8 cellular contexts compared by ENCODE assay signal in the genomic region with DNA sequence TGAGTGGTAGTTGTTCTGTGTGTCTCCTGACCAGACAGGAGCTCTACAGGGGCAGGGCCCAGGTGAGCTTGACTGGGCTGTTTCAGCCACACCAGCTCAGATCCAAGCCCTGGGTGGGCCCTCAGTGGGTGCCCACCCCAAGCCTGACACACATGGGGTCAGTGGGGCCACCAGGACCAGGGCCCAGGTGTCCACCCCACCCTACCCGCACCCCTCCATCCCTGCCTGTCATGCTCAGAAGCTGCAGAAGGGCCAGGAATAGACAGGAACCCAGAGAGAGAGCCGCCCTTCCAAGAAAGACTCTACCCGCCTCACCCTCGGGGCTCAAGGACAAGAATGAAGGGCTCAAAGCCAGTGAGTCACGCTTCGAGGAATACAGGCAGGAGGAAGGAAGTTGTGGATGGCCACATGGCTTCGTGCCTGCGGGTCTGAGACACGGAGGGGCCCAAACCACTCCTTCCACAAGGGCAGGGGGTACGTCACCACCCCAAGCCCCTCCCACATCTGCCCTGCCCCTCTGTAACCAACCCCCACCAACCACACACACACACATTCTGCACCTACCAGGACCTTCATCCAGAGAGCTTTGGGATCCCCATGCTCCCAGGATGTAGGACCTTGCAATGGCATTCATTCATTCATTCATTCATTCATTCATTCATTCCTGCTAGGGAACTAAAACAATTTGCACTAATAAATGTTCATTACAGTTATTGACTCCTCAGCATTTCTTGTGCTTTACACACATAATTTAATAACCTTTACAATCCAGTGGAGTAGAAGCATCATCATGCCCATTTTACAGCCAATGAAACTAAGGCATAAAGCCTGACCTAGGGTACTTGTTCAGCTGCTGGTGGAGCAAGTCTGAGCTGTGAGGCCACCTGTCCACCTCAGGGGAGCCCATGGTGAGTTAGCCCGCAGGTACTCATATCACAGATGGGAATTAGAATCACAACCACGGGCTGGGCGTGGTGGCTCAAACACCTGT.
DNase-seq lines count a peak whose midpoint lies in the region; ATAC-seq and TF ChIP-seq lines count a peak whose summit lies in the region.

No MANE protein-coding gene starts in this region.

- peak; percentile 84 for ATAC-seq in SK-N-SH treated with all-trans-retinoic acid at 6 μM for 48 hours
- ATAC-seq in activated naive CD8-positive, alpha-beta T cell treated with anti-CD3 and anti-CD28 coated beads, Interleukin-2, amount 50 U/mL, for 24 hours = peak; percentile 86
- ATAC-seq in GM18868 (IDR thresholded peaks at IDR 0.05; ENCODE audit: unreplicated experiment) = no peak

- peaks cover 44% of the 10 kb centered on the region for H3K4me1 Mint-ChIP-seq in activated naive CD8-positive, alpha-beta T cell treated with anti-CD3 and anti-CD28 coated beads, Interleukin-2, amount 50 U/mL, for 24 hours

- H3K9me3 Mint-ChIP-seq in activated naive CD8-positive, alpha-beta T cell treated with anti-CD3 and anti-CD28 coated beads, Interleukin-2, amount 50 U/mL, for 24 hours = no peaks in the 10 kb centered on the region

- peak overlapping the region; percentile 13 for H3K4me3 Mint-ChIP-seq in activated naive CD8-positive, alpha-beta T cell treated with anti-CD3 and anti-CD28 coated beads, Interleukin-2, amount 50 U/mL, for 24 hours

- H3K36me3 Mint-ChIP-seq in activated naive CD8-positive, alpha-beta T cell treated with anti-CD3 and anti-CD28 coated beads, Interleukin-2, amount 50 U/mL, for 24 hours (ENCODE audit: low read depth) = no peaks in the 10 kb centered on the region

- H3K27ac Mint-ChIP-seq in activated naive CD8-positive, alpha-beta T cell treated with anti-CD3 and anti-CD28 coated beads, Interleukin-2, amount 50 U/mL, for 24 hours = peak overlapping the region; percentile 86

- DNase-seq in GM04503 (ENCODE audit: low read depth) = peak; percentile 89
- peak; percentile 75 for DNase-seq in activated naive CD8-positive, alpha-beta T cell treated with anti-CD3 and anti-CD28 coated beads, Interleukin-2, amount 50 U/mL, for 24 hours
- DNase-seq in hepatic stellate cell (ENCODE audit: low spot score) = peak; percentile 98
- DNase-seq in stimulated activated CD4-positive, alpha-beta T cell treated with anti-CD3 and anti-CD28 coated beads, Interleukin-12 subunit alpha, Interleukin-12 subunit beta, amount 100 ng/mL, for 4 hours = peak; percentile 32
- no peak for DNase-seq in HuH-7 (ENCODE audit: low spot score)
- no peak for DNase-seq in DMS 273 treated with DMSO at 0.1 percent for 48 hours (lab: John Stamatoyannopoulos, UW)

- H3K27me3 Mint-ChIP-seq in activated naive CD8-positive, alpha-beta T cell treated with anti-CD3 and anti-CD28 coated beads, Interleukin-2, amount 50 U/mL, for 24 hours = no peaks in the 10 kb centered on the region

TF ChIP-seq in SK-N-SH treated with all-trans-retinoic acid at 6 μM for 48 hours, 23 proteins besides CTCF, POLR2A, EP300 and RAD21:
- TF ChIP-seq, protein P1, sequence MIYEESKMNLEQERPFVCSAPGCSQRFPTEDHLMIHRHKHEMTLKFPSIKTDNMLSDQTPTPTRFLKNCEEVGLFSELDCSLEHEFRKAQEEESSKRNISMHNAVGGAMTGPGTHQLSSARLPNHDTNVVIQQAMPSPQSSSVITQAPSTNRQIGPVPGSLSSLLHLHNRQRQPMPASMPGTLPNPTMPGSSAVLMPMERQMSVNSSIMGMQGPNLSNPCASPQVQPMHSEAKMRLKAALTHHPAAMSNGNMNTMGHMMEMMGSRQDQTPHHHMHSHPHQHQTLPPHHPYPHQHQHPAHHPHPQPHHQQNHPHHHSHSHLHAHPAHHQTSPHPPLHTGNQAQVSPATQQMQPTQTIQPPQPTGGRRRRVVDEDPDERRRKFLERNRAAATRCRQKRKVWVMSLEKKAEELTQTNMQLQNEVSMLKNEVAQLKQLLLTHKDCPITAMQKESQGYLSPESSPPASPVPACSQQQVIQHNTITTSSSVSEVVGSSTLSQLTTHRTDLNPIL (CRISPR knock-in tag; IDR thresholded peaks at IDR 0.05; ENCODE audit: low read depth) = no peak
- no peak for TF ChIP-seq OSR1 (CRISPR knock-in tag; IDR thresholded peaks at IDR 0.05)
- no peak for TF ChIP-seq ZNF8 (CRISPR knock-in tag; IDR thresholded peaks at IDR 0.05)
- no peak for TF ChIP-seq GLIS3 (CRISPR knock-in tag; IDR thresholded peaks at IDR 0.05)
- TF ChIP-seq ISL1 (CRISPR knock-in tag; IDR thresholded peaks at IDR 0.05) = no peak
- no peak for TF ChIP-seq TCF4 (CRISPR knock-in tag; IDR thresholded peaks at IDR 0.05; ENCODE audit: borderline replicate concordance)
- TF ChIP-seq ARNTL (CRISPR knock-in tag; IDR thresholded peaks at IDR 0.05; ENCODE audit: borderline replicate concordance, low read depth) = no peak
- TF ChIP-seq ZNF565 (CRISPR knock-in tag; conservative IDR thresholded peaks at IDR 0.05; ENCODE audit: low read depth) = no peak
- TF ChIP-seq PPARA (CRISPR knock-in tag; IDR thresholded peaks at IDR 0.05; ENCODE audit: borderline replicate concordance) = no peak
- TF ChIP-seq, protein P2, sequence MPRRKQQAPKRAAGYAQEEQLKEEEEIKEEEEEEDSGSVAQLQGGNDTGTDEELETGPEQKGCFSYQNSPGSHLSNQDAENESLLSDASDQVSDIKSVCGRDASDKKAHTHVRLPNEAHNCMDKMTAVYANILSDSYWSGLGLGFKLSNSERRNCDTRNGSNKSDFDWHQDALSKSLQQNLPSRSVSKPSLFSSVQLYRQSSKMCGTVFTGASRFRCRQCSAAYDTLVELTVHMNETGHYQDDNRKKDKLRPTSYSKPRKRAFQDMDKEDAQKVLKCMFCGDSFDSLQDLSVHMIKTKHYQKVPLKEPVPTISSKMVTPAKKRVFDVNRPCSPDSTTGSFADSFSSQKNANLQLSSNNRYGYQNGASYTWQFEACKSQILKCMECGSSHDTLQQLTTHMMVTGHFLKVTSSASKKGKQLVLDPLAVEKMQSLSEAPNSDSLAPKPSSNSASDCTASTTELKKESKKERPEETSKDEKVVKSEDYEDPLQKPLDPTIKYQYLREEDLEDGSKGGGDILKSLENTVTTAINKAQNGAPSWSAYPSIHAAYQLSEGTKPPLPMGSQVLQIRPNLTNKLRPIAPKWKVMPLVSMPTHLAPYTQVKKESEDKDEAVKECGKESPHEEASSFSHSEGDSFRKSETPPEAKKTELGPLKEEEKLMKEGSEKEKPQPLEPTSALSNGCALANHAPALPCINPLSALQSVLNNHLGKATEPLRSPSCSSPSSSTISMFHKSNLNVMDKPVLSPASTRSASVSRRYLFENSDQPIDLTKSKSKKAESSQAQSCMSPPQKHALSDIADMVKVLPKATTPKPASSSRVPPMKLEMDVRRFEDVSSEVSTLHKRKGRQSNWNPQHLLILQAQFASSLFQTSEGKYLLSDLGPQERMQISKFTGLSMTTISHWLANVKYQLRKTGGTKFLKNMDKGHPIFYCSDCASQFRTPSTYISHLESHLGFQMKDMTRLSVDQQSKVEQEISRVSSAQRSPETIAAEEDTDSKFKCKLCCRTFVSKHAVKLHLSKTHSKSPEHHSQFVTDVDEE (CRISPR knock-in tag; IDR thresholded peaks at IDR 0.05) = no peak
- TF ChIP-seq ZFP3 (CRISPR knock-in tag; IDR thresholded peaks at IDR 0.05) = no peak
- TF ChIP-seq, protein P3, sequence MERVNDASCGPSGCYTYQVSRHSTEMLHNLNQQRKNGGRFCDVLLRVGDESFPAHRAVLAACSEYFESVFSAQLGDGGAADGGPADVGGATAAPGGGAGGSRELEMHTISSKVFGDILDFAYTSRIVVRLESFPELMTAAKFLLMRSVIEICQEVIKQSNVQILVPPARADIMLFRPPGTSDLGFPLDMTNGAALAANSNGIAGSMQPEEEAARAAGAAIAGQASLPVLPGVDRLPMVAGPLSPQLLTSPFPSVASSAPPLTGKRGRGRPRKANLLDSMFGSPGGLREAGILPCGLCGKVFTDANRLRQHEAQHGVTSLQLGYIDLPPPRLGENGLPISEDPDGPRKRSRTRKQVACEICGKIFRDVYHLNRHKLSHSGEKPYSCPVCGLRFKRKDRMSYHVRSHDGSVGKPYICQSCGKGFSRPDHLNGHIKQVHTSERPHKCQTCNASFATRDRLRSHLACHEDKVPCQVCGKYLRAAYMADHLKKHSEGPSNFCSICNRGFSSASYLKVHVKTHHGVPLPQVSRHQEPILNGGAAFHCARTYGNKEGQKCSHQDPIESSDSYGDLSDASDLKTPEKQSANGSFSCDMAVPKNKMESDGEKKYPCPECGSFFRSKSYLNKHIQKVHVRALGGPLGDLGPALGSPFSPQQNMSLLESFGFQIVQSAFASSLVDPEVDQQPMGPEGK (CRISPR knock-in tag; IDR thresholded peaks at IDR 0.05; ENCODE audit: borderline replicate concordance) = no peak
- TF ChIP-seq TOX (CRISPR knock-in tag; IDR thresholded peaks at IDR 0.05; ENCODE audit: borderline replicate concordance) = no peak
- no peak for TF ChIP-seq ZFP30 (CRISPR knock-in tag; IDR thresholded peaks at IDR 0.05)
- TF ChIP-seq CSDC2 (CRISPR knock-in tag; IDR thresholded peaks at IDR 0.05) = no peak
- TF ChIP-seq ESRRG (CRISPR knock-in tag; IDR thresholded peaks at IDR 0.05) = no peak
- TF ChIP-seq BACH2 (CRISPR knock-in tag; IDR thresholded peaks at IDR 0.05; ENCODE audit: borderline replicate concordance) = no peak
- no peak for TF ChIP-seq ZNF70 (CRISPR knock-in tag; IDR thresholded peaks at IDR 0.05)
- TF ChIP-seq SNAI2 (CRISPR knock-in tag; IDR thresholded peaks at IDR 0.05) = no peak
- no peak for TF ChIP-seq ZC3H10 (CRISPR knock-in tag; IDR thresholded peaks at IDR 0.05)

Comparison
In these comparisons a context has a peak if more than half of its experiments do, and no peak if none do; other contexts are left out.
1. DNase-seq: peak in GM04503 (single experiment), activated naive CD8-positive, alpha-beta T cell treated with anti-CD3 and anti-CD28 coated beads, Interleukin-2, amount 50 U/mL, for 24 hours (single experiment), hepatic stellate cell (single experiment) and stimulated activated CD4-positive, alpha-beta T cell treated with anti-CD3 and anti-CD28 coated beads, Interleukin-12 subunit alpha, Interleukin-12 subunit beta, amount 100 ng/mL, for 4 hours (single experiment); none in HuH-7 (single experiment) and DMS 273 treated with DMSO at 0.1 percent for 48 hours (single experiment).